ENCODE assay signal across 1 cellular context in the genomic region with DNA sequence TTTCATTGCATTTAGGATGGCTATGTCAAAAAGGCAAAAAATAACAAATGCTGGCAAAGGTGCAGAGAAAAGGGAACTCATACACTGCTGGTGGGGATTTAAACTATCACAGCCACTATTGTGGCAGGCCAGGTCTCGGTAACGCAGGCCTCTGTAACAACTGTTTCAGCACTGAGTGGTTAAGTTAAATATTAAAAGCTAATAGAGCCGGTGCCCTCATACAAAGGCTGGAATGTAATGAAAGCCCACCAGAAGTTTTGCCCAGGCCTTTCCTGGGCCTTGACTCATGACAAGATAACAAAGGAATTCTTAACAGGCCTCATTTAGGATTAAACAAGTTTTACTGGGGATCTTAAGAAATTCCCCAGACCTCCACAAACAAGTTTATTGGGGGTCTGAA.
TF ChIP-seq lines count a peak whose summit lies in the region.

No MANE protein-coding gene starts in this region.

TF ChIP-seq in HepG2, 621 proteins besides CTCF, POLR2A, EP300 and RAD21 (continued from another document and continues in another):
- TF ChIP-seq SNAPC4 (CRISPR knock-in tag; IDR thresholded peaks at IDR 0.05) (no peak), RELA (CRISPR knock-in tag; IDR thresholded peaks at IDR 0.05) (no peak), SNRNP70 (IDR thresholded peaks at IDR 0.05; ENCODE audit: low read depth, low read length) (no peak), KLF6 (CRISPR knock-in tag; IDR thresholded peaks at IDR 0.05) (no peak), ZNF460 (CRISPR knock-in tag; IDR thresholded peaks at IDR 0.05; ENCODE audit: borderline replicate concordance) (no peak), ZNF512 (CRISPR knock-in tag; IDR thresholded peaks at IDR 0.05) (no peak), ZMYM3 (CRISPR knock-in tag; IDR thresholded peaks at IDR 0.05) (no peak), SP5 (CRISPR knock-in tag; IDR thresholded peaks at IDR 0.05; ENCODE audit: borderline replicate concordance, low read depth) (no peak), RBM22 (optimal IDR thresholded peaks at IDR 0.05; ENCODE audit: low read length) (no peak), FIP1L1 (IDR thresholded peaks at IDR 0.05; ENCODE audit: borderline replicate concordance, insufficient read depth, low read depth, low read length) (no peak), SALL1 (CRISPR knock-in tag; IDR thresholded peaks at IDR 0.05) (peak; percentile 32; the same call in 1 of the 2 replicates), THAP8 (CRISPR knock-in tag; IDR thresholded peaks at IDR 0.05; ENCODE audit: borderline replicate concordance) (no peak), KAT2B (IDR thresholded peaks at IDR 0.05; ENCODE audit: borderline replicate concordance, low read depth, low read length) (no peak), SMC3 (IDR thresholded peaks at IDR 0.05; ENCODE audit: low read length) (no peak), SNAPC2 (CRISPR knock-in tag; IDR thresholded peaks at IDR 0.05) (no peak), ATF4 (CRISPR knock-in tag; IDR thresholded peaks at IDR 0.05) (no peak), STAT5B (CRISPR knock-in tag; IDR thresholded peaks at IDR 0.05) (no peak), RNF2 (conservative IDR thresholded peaks at IDR 0.05; ENCODE audit: low read depth) (no peak), ZNF136 (CRISPR knock-in tag; IDR thresholded peaks at IDR 0.05; ENCODE audit: low read depth) (0 out of 2 replicates have a peak, but pooled peaks have one; percentile 15), FLYWCH1 (CRISPR knock-in tag; IDR thresholded peaks at IDR 0.05) (no peak), THYN1 (CRISPR knock-in tag; IDR thresholded peaks at IDR 0.05; ENCODE audit: borderline replicate concordance, low read depth) (no peak), SP4 (CRISPR knock-in tag; IDR thresholded peaks at IDR 0.05) (no peak)
- TF ChIP-seq, protein P1, sequence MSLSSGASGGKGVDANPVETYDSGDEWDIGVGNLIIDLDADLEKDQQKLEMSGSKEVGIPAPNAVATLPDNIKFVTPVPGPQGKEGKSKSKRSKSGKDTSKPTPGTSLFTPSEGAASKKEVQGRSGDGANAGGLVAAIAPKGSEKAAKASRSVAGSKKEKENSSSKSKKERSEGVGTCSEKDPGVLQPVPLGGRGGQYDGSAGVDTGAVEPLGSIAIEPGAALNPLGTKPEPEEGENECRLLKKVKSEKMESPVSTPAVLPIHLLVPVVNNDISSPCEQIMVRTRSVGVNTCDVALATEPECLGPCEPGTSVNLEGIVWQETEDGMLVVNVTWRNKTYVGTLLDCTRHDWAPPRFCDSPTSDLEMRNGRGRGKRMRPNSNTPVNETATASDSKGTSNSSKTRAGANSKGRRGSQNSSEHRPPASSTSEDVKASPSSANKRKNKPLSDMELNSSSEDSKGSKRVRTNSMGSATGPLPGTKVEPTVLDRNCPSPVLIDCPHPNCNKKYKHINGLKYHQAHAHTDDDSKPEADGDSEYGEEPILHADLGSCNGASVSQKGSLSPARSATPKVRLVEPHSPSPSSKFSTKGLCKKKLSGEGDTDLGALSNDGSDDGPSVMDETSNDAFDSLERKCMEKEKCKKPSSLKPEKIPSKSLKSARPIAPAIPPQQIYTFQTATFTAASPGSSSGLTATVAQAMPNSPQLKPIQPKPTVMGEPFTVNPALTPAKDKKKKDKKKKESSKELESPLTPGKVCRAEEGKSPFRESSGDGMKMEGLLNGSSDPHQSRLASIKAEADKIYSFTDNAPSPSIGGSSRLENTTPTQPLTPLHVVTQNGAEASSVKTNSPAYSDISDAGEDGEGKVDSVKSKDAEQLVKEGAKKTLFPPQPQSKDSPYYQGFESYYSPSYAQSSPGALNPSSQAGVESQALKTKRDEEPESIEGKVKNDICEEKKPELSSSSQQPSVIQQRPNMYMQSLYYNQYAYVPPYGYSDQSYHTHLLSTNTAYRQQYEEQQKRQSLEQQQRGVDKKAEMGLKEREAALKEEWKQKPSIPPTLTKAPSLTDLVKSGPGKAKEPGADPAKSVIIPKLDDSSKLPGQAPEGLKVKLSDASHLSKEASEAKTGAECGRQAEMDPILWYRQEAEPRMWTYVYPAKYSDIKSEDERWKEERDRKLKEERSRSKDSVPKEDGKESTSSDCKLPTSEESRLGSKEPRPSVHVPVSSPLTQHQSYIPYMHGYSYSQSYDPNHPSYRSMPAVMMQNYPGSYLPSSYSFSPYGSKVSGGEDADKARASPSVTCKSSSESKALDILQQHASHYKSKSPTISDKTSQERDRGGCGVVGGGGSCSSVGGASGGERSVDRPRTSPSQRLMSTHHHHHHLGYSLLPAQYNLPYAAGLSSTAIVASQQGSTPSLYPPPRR (CRISPR knock-in tag; IDR thresholded peaks at IDR 0.05; ENCODE audit: borderline replicate concordance) = no peak
- TF ChIP-seq, protein P2, sequence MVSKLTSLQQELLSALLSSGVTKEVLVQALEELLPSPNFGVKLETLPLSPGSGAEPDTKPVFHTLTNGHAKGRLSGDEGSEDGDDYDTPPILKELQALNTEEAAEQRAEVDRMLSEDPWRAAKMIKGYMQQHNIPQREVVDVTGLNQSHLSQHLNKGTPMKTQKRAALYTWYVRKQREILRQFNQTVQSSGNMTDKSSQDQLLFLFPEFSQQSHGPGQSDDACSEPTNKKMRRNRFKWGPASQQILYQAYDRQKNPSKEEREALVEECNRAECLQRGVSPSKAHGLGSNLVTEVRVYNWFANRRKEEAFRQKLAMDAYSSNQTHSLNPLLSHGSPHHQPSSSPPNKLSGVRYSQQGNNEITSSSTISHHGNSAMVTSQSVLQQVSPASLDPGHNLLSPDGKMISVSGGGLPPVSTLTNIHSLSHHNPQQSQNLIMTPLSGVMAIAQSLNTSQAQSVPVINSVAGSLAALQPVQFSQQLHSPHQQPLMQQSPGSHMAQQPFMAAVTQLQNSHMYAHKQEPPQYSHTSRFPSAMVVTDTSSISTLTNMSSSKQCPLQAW (CRISPR knock-in tag; IDR thresholded peaks at IDR 0.05) = 0 out of 2 replicates have a peak, but pooled peaks have one; percentile 31
- TF ChIP-seq, protein P3, sequence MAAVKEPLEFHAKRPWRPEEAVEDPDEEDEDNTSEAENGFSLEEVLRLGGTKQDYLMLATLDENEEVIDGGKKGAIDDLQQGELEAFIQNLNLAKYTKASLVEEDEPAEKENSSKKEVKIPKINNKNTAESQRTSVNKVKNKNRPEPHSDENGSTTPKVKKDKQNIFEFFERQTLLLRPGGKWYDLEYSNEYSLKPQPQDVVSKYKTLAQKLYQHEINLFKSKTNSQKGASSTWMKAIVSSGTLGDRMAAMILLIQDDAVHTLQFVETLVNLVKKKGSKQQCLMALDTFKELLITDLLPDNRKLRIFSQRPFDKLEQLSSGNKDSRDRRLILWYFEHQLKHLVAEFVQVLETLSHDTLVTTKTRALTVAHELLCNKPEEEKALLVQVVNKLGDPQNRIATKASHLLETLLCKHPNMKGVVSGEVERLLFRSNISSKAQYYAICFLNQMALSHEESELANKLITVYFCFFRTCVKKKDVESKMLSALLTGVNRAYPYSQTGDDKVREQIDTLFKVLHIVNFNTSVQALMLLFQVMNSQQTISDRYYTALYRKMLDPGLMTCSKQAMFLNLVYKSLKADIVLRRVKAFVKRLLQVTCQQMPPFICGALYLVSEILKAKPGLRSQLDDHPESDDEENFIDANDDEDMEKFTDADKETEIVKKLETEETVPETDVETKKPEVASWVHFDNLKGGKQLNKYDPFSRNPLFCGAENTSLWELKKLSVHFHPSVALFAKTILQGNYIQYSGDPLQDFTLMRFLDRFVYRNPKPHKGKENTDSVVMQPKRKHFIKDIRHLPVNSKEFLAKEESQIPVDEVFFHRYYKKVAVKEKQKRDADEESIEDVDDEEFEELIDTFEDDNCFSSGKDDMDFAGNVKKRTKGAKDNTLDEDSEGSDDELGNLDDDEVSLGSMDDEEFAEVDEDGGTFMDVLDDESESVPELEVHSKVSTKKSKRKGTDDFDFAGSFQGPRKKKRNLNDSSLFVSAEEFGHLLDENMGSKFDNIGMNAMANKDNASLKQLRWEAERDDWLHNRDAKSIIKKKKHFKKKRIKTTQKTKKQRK (IDR thresholded peaks at IDR 0.05; ENCODE audit: low read length) = no peak
- TF ChIP-seq, protein P4, sequence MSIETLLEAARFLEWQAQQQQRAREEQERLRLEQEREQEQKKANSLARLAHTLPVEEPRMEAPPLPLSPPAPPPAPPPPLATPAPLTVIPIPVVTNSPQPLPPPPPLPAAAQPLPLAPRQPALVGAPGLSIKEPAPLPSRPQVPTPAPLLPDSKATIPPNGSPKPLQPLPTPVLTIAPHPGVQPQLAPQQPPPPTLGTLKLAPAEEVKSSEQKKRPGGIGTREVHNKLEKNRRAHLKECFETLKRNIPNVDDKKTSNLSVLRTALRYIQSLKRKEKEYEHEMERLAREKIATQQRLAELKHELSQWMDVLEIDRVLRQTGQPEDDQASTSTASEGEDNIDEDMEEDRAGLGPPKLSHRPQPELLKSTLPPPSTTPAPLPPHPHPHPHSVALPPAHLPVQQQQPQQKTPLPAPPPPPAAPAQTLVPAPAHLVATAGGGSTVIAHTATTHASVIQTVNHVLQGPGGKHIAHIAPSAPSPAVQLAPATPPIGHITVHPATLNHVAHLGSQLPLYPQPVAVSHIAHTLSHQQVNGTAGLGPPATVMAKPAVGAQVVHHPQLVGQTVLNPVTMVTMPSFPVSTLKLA (IDR thresholded peaks at IDR 0.05) = no peak
- TF ChIP-seq, protein P5, sequence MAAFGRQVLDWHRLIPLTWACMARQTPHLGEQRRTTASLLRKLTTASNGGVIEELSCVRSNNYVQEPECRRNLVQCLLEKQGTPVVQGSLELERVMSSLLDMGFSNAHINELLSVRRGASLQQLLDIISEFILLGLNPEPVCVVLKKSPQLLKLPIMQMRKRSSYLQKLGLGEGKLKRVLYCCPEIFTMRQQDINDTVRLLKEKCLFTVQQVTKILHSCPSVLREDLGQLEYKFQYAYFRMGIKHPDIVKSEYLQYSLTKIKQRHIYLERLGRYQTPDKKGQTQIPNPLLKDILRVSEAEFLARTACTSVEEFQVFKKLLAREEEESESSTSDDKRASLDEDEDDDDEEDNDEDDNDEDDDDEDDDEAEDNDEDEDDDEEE (CRISPR knock-in tag; IDR thresholded peaks at IDR 0.05) = no peak
